1 cellular context compared by ENCODE assay signal in genomic region chr7:72109566-72109965, GRCh38.
TF ChIP-seq lines count a peak whose summit lies in the region.

No MANE protein-coding gene starts in this region.

TF ChIP-seq in SK-N-SH treated with all-trans-retinoic acid at 6 μM for 48 hours, 23 proteins besides CTCF, POLR2A, EP300 and RAD21 (continued from another document):
- TF ChIP-seq ZNF565 (CRISPR knock-in tag; conservative IDR thresholded peaks at IDR 0.05; ENCODE audit: low read depth) (no peak), ZC3H10 (CRISPR knock-in tag; IDR thresholded peaks at IDR 0.05) (no peak), CREB5 (CRISPR knock-in tag; IDR thresholded peaks at IDR 0.05; ENCODE audit: low read depth) (no peak), POU6F1 (CRISPR knock-in tag; IDR thresholded peaks at IDR 0.05; ENCODE audit: borderline replicate concordance, low read depth) (no peak), ISL1 (CRISPR knock-in tag; IDR thresholded peaks at IDR 0.05) (no peak), OSR1 (CRISPR knock-in tag; IDR thresholded peaks at IDR 0.05) (no peak), TCF4 (CRISPR knock-in tag; IDR thresholded peaks at IDR 0.05; ENCODE audit: borderline replicate concordance) (no peak)
